ENCODE assay signal across 7 cellular contexts in genomic region chrX:13506574-13506973, GRCh38.
A peak's percentile ranks its signal among the peaks of the same experiment; 100 is the strongest.
DNase-seq lines count a peak whose midpoint lies in the region; ATAC-seq, FAIRE-seq and TF ChIP-seq lines count a peak whose summit lies in the region.

No MANE protein-coding gene starts in this region.

- peak; percentile 53 for DNase-seq in NCI-H1105 treated with DMSO at 0.1 percent for 48 hours (lab: John Stamatoyannopoulos, UW)
- DNase-seq in WTC11 (ENCODE audit: low spot score), result peak; percentile 31
- DNase-seq in choroid plexus epithelial cell (ENCODE audit: low read depth), result peak; percentile 69
- peak; percentile 41 for DNase-seq in lower lobe of right lung
- DNase-seq in stimulated activated CD8-positive, alpha-beta memory T cell treated with anti-CD3 and anti-CD28 coated beads, Interleukin-7, amount 100 ng/mL, for 24 hours (ENCODE audit: low read depth), result peak; percentile 7
- DNase-seq in urothelium cell line (ENCODE audit: low spot score), result no peak

- no peaks in the 10 kb centered on the region for H3K36me3 ChIP-seq in lower lobe of right lung

- no peaks in the 10 kb centered on the region for H3K9me3 ChIP-seq in lower lobe of right lung

- no peak overlapping the region for H3K27ac Mint-ChIP-seq in WTC11

- peak; percentile 54 for TF ChIP-seq CTCF in GM12872 (IDR thresholded peaks at IDR 0.05; ENCODE audit: insufficient read depth, low read depth, low read length)
- TF ChIP-seq CTCF in WTC11 (IDR thresholded peaks at IDR 0.05), result peak; percentile 38
- peak; percentile 77 for TF ChIP-seq CTCF in choroid plexus epithelial cell (conservative IDR thresholded peaks at IDR 0.05; ENCODE audit: low read depth, low read length)
- peak; percentile 62 for TF ChIP-seq CTCF in lower lobe of right lung (IDR thresholded peaks at IDR 0.05)

- H3K4me1 Mint-ChIP-seq in WTC11, result no peaks in the 10 kb centered on the region

- H3K4me3 Mint-ChIP-seq in WTC11, result no peak overlapping the region

- no peak overlapping the region for H3K27ac ChIP-seq in lower lobe of right lung

- H3K27me3 Mint-ChIP-seq in WTC11 (ENCODE audit: low read depth), result no peaks in the 10 kb centered on the region

- FAIRE-seq in urothelium cell line (lab: Jason Lieb, UNC), result no peak

- no peaks in the 10 kb centered on the region for H3K36me3 Mint-ChIP-seq in WTC11

- H3K4me3 ChIP-seq in choroid plexus epithelial cell (ENCODE audit: low read depth, low read length), result no peak overlapping the region
- H3K4me3 ChIP-seq in lower lobe of right lung, result no peak overlapping the region

- H3K9me3 Mint-ChIP-seq in WTC11, result no peaks in the 10 kb centered on the region

- intact Hi-C loops in lower lobe of right lung (cut with DNase I), result loop anchor here (10.0 kb wide), 1 partner anchor 128 kb away; no protein-coding TSS in a partner anchor

- POLR2A ChIA-PET in WTC11 (lab: Charles Lee), result no interaction called here

- ATAC-seq in WTC11 (no peak), lower lobe of right lung (no peak)

- CTCF ChIA-PET in WTC11 (lab: Charles Lee), result interaction anchor here (0.6 to 2.7 kb wide), 20 partner anchors 11 to 735 kb away, joined by 3 to 54 read pairs (median 3); partner anchors contain the start of gene OFD1

- no peaks in the 10 kb centered on the region for H3K27me3 ChIP-seq in lower lobe of right lung (ENCODE audit: low read depth)

- H3K4me1 ChIP-seq in lower lobe of right lung, result no peaks in the 10 kb centered on the region

TF ChIP-seq in WTC11, 78 proteins besides CTCF, POLR2A, EP300 and RAD21:
- TF ChIP-seq ESRRA (CRISPR knock-in tag; IDR thresholded peaks at IDR 0.05; ENCODE audit: borderline replicate concordance) (no peak), ZNF281 (CRISPR knock-in tag; IDR thresholded peaks at IDR 0.05) (no peak), ZNF532 (CRISPR knock-in tag; IDR thresholded peaks at IDR 0.05; ENCODE audit: borderline replicate concordance) (no peak), ETV6 (CRISPR knock-in tag; IDR thresholded peaks at IDR 0.05) (no peak), SMAD4 (CRISPR knock-in tag; IDR thresholded peaks at IDR 0.05) (no peak), TEAD4 (CRISPR knock-in tag; IDR thresholded peaks at IDR 0.05) (no peak), MAX (CRISPR knock-in tag; IDR thresholded peaks at IDR 0.05) (no peak), CBFB (CRISPR knock-in tag; IDR thresholded peaks at IDR 0.05; ENCODE audit: low read depth) (no peak), GRHL2 (CRISPR knock-in tag; IDR thresholded peaks at IDR 0.05; ENCODE audit: insufficient replicate concordance, severe bottlenecking) (no peak), NR3C1 (CRISPR knock-in tag; conservative IDR thresholded peaks at IDR 0.05; ENCODE audit: low read depth) (no peak)
